Comparison of ENCODE assay signal across 8 cellular contexts in the genomic region with DNA sequence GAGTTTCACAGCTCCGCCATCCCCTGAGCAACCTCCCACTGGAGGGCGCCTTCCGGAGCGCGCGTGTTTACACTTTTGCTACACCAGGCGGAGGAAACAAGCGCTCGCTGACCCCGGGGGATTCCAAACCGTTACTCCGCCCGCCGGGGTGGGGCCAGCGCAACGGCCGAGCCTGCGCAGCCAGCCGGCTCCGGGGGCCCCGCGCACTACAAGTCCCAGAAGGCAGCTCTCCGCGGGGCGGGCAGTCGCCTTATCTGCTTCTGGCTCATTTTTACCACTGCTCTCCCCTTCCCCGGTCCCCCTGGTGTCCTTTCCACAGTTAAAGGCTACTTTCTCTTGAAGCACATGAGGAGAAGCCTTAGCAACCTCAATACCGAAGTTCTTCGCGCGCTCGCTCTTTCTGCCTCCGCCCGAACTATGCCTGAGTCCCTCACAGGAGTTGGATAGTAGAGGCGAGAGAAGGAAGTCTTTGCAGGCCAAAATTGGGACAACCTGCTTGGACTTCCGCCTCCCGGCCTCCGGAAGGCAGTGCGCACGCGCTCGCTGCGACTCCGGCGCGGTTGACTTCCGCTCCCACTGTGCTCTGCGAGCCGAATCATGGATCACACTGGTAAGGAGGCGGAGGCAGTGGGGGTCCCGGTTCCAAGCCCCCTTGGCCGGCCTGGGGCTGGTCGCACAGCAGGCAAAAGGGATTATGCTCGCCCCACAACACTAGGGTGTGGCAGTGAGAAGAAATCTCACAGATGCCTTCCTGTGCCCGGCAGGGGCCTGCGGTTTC. TPM values are rescaled to one million over a fixed set of nuclear protein-coding genes. Genes with fewer than 3 reads are reported as not detected.
A peak's percentile ranks its signal among the peaks of the same experiment; 100 is the strongest.
DNase-seq lines count a peak whose midpoint lies in the region; ATAC-seq and TF ChIP-seq lines count a peak whose summit lies in the region.

A gene with protein sequence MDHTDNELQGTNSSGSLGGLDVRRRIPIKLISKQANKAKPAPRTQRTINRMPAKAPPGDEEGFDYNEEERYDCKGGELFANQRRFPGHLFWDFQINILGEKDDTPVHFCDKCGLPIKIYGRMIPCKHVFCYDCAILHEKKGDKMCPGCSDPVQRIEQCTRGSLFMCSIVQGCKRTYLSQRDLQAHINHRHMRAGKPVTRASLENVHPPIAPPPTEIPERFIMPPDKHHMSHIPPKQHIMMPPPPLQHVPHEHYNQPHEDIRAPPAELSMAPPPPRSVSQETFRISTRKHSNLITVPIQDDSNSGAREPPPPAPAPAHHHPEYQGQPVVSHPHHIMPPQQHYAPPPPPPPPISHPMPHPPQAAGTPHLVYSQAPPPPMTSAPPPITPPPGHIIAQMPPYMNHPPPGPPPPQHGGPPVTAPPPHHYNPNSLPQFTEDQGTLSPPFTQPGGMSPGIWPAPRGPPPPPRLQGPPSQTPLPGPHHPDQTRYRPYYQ (plus strand): TSS at position 576 of the 778 bp plus-strand sequence. CDS start 22 bp downstream, at position 598.

- H3K4me1 ChIP-seq in thymus (ENCODE audit: control insufficient read depth, insufficient read depth, low read length) = peaks cover 18% of the 10 kb centered on the region

- ATAC-seq in HG02642 (IDR thresholded peaks at IDR 0.05; ENCODE audit: poor library complexity, unreplicated experiment) = peak; percentile 93

- no peaks in the 10 kb centered on the region for H3K36me3 ChIP-seq in thymus (ENCODE audit: control insufficient read depth, insufficient read depth)

- under 1% methylated on average over 56 of the region's 56 CpGs for WGBS in thymus

- peak; percentile 98 for DNase-seq in GM12865 (ENCODE audit: low read depth)
- peak; percentile 95 for DNase-seq in NCI-H1105 (lab: John Stamatoyannopoulos, UW)
- peak; percentile 93 for DNase-seq in SKM-1 treated with dmso at 0.1 percent for 144 hours (lab: John Stamatoyannopoulos, UW; ENCODE audit: unreplicated experiment)
- peak; percentile 98 for DNase-seq in activated naive CD8-positive, alpha-beta T cell treated with anti-CD3 and anti-CD28 coated beads for 36 hours
- peak; percentile 92 to 99 (median 97) for DNase-seq in head of caudate nucleus
- DNase-seq in osteocyte (ENCODE audit: extremely low spot score, unreplicated experiment) = peak; percentile 99

- TF ChIP-seq CTCF in GM12865 (IDR thresholded peaks at IDR 0.05; ENCODE audit: insufficient read depth, low read depth, low read length, missing control alignments) = peak; percentile 69
- peak; percentile 80 for TF ChIP-seq CTCF in osteocyte (IDR thresholded peaks at IDR 0.05)

- no peaks in the 10 kb centered on the region for H3K27me3 ChIP-seq in thymus (ENCODE audit: control insufficient read depth, insufficient read depth)

- H3K36me3 Mint-ChIP-seq in activated naive CD8-positive, alpha-beta T cell treated with anti-CD3 and anti-CD28 coated beads for 36 hours = peaks cover 15% of the 10 kb centered on the region
- no peaks in the 10 kb centered on the region for H3K36me3 Mint-ChIP-seq in osteocyte (ENCODE audit: unreplicated experiment)

- intact Hi-C loops in head of caudate nucleus (cut with DNase I) = loop anchor here (2.0 to 10.0 kb wide), 2 partner anchors 133 to 279 kb away; no protein-coding TSS in a partner anchor

- H3K27ac ChIP-seq in thymus (ENCODE audit: low read depth) = peak within 1 kb of the TSS; percentile 100

- H3K4me1 Mint-ChIP-seq in activated naive CD8-positive, alpha-beta T cell treated with anti-CD3 and anti-CD28 coated beads for 36 hours = peaks cover 33% of the 10 kb centered on the region
- H3K4me1 Mint-ChIP-seq in osteocyte (ENCODE audit: unreplicated experiment) = peaks cover 39% of the 10 kb centered on the region

- no peaks in the 10 kb centered on the region for H3K27me3 Mint-ChIP-seq in activated naive CD8-positive, alpha-beta T cell treated with anti-CD3 and anti-CD28 coated beads for 36 hours
- H3K27me3 Mint-ChIP-seq in osteocyte (ENCODE audit: unreplicated experiment) = peaks cover 16% of the 10 kb centered on the region

- peak within 1 kb of the TSS; percentile 97 for H3K27ac Mint-ChIP-seq in activated naive CD8-positive, alpha-beta T cell treated with anti-CD3 and anti-CD28 coated beads for 36 hours
- peak within 1 kb of the TSS; percentile 100 for H3K27ac Mint-ChIP-seq in osteocyte (ENCODE audit: unreplicated experiment)

- H3K4me3 ChIP-seq in GM12865 (ENCODE audit: low read depth, low read length) (peak within 1 kb of the TSS; percentile 81), thymus (ENCODE audit: low read length) (peak within 1 kb of the TSS; percentile 62)

- H3K9me3 Mint-ChIP-seq in activated naive CD8-positive, alpha-beta T cell treated with anti-CD3 and anti-CD28 coated beads for 36 hours = no peaks in the 10 kb centered on the region
- no peaks in the 10 kb centered on the region for H3K9me3 Mint-ChIP-seq in osteocyte (ENCODE audit: unreplicated experiment)

- H3K9me3 ChIP-seq in thymus (ENCODE audit: control insufficient read depth) = no peaks in the 10 kb centered on the region

- peak within 1 kb of the TSS; percentile 91 for H3K4me3 Mint-ChIP-seq in activated naive CD8-positive, alpha-beta T cell treated with anti-CD3 and anti-CD28 coated beads for 36 hours
- peak within 1 kb of the TSS; percentile 94 for H3K4me3 Mint-ChIP-seq in osteocyte (ENCODE audit: unreplicated experiment)

RNA-seq across cellular contexts. Expression of the gene that starts here (rescaled TPM):
- 10 to 100 TPM; 43.3 to 44.2 TPM for total RNA-seq in activated naive CD8-positive, alpha-beta T cell treated with anti-CD3 and anti-CD28 coated beads for 36 hours
- 23.8 and 26.2 TPM in 2 replicates for total RNA-seq in osteocyte
- 13.3 TPM for polyA plus RNA-seq in thymus

Comparison
In these comparisons a context has a peak if more than half of its experiments do, and no peak if none do; other contexts are left out.
1. Peak in every context shown above with its lines: DNase-seq, ATAC-seq, H3K4me3 ChIP-seq and H3K27ac ChIP-seq.